Comparison of ENCODE assay signal across 8 cellular contexts in the genomic region with DNA sequence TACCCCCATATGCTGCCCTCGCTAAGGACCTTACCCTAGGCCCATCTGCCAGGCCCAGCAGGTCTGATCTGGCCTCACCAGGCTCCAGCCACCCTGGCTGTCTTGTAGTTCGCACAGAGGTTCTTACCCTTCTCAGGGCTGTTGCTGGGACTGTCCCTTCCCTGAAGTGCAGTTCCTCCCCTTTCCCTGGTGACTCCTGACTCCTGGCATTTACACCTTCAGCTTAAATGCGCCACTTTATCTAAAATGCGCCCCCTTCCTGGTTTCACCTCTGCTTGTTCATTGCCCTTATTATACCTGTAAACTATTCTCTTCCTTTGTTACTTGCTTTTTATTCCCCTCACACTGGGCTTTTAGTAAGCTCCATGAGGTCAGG. TPM values are rescaled to one million over a fixed set of nuclear protein-coding genes. Genes with fewer than 3 reads are reported as not detected.
A peak's percentile ranks its signal among the peaks of the same experiment; 100 is the strongest.
DNase-seq lines count a peak whose midpoint lies in the region; ATAC-seq and TF ChIP-seq lines count a peak whose summit lies in the region.

No MANE protein-coding gene starts in this region.

- H3K27ac ChIP-seq in HL-60 (replicated peaks) (peak overlapping the region; percentile 84), urinary bladder (ENCODE audit: low read depth) (peak overlapping the region; percentile 94)

- TF ChIP-seq CTCF in HL-60 (IDR thresholded peaks at IDR 0.05; ENCODE audit: insufficient read depth, low read length): no peak
- no peak for TF ChIP-seq CTCF in astrocyte of the spinal cord (IDR thresholded peaks at IDR 0.05; ENCODE audit: low read depth, low read length)

- peaks cover 5% of the 10 kb centered on the region for H3K36me3 ChIP-seq in urinary bladder (ENCODE audit: insufficient read depth)

- H3K9me3 Mint-ChIP-seq in memory B cell: no peaks in the 10 kb centered on the region

- in situ Hi-C loops in astrocyte of the spinal cord (cut with HindIII; ENCODE audit: low sequenced_read_pairs): no loop called here

- H3K4me1 ChIP-seq in urinary bladder (ENCODE audit: insufficient read depth): no peaks in the 10 kb centered on the region

- peak; percentile 29 for DNase-seq in DMS 273 treated with DMSO at 0.1 percent for 48 hours (lab: John Stamatoyannopoulos, UW)
- DNase-seq in HL-60 (ENCODE audit: low read depth in 1 of 2, low spot score in 1 of 2): no peak
- DNase-seq in astrocyte of the spinal cord (ENCODE audit: low read depth, low spot score): no peak
- no peak for DNase-seq in memory B cell (ENCODE audit: low spot score in 2 of 2)
- no peak for DNase-seq in stimulated activated naive CD4-positive, alpha-beta T cell treated with Interleukin-2 at 50 U/mL for 16 hours (lab: John Stamatoyannopoulos, UW)
- no peak for DNase-seq in UCSD-AML1 (lab: John Stamatoyannopoulos, UW; ENCODE audit: unreplicated experiment)
- DNase-seq in activated CD4-positive, CD25-positive, alpha-beta regulatory T cell treated with anti-CD3 and anti-CD28 coated beads, Interleukin-2, amount 50 U/mL, for 72 hours: no peak

- H3K4me3 ChIP-seq in HL-60 (replicated peaks; ENCODE audit: insufficient read depth, low read length) (peak overlapping the region; percentile 43), astrocyte of the spinal cord (ENCODE audit: low read depth, low read length) (peak overlapping the region; percentile 37), urinary bladder (ENCODE audit: low read depth, low read length) (peak overlapping the region; percentile 69)

- H3K27ac Mint-ChIP-seq in memory B cell: peak overlapping the region; percentile 98

- no peaks in the 10 kb centered on the region for H3K27me3 Mint-ChIP-seq in memory B cell

- WGBS in urinary bladder: 77% methylated on average over 4 of the region's 4 CpGs

- peaks cover 3% of the 10 kb centered on the region for H3K36me3 Mint-ChIP-seq in memory B cell

- peak overlapping the region; percentile 96 for H3K4me3 Mint-ChIP-seq in memory B cell

- ATAC-seq in memory B cell (ENCODE audit: low read depth): peak; percentile 6

- H3K27me3 ChIP-seq in HL-60 (ENCODE audit: insufficient read depth, poor library complexity, severe bottlenecking): no peaks in the 10 kb centered on the region

- peaks cover 38% of the 10 kb centered on the region for H3K4me1 Mint-ChIP-seq in memory B cell

RNA-seq across cellular contexts. Expression of gene TTLL3, which starts 0.8 kb away (rescaled TPM):
- 63.3 TPM for total RNA-seq in urinary bladder
- 36.2 TPM for polyA plus RNA-seq in urinary bladder

RNA-seq across cellular contexts. Expression of gene ARPC4, which starts 16.3 kb away (rescaled TPM):
- total RNA-seq in urinary bladder: 75.6 TPM
- polyA plus RNA-seq in urinary bladder: 128 TPM

RNA-seq across cellular contexts. Expression of gene TADA3, which starts 17.0 kb away (rescaled TPM):
- total RNA-seq in urinary bladder: 33.2 TPM
- 67.9 TPM for polyA plus RNA-seq in urinary bladder

RNA-seq across cellular contexts. Expression of gene RPUSD3, which starts 34.6 kb away (rescaled TPM):
- total RNA-seq in urinary bladder: 14.4 TPM
- polyA plus RNA-seq in urinary bladder: 39.6 TPM

RNA-seq across cellular contexts. Expression of gene CAMK1, which starts 39.5 kb away (rescaled TPM):
- 28.7 TPM for total RNA-seq in urinary bladder
- 42.2 TPM for polyA plus RNA-seq in urinary bladder
